19 cellular contexts compared by ENCODE assay signal in the genomic region with DNA sequence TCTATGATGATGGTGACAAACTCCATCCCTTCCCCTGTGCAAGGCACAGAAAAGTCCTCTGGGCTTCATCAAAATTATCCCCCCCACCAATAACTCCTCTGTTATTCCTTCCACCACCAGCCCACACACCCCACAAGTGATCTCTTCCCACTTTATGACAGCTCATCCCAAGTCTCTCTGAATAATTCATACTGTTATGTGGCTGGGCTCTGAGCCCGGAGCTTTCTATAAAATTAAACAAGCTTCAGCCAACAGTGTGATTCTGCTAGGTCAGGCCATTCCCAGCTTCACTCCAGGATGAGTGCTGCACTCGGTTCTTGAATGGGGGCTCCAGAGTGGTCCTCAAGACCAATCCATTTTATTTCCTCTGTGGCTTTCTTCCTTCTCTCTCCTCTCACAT.
"Had no signal": no experiment of that assay in that cellular context is flagged by ENCODE, and none has a peak within 500 bp of the region (broad histone marks: within the 10 kb centered on the region; RNA-seq: fewer than 3 reads in every experiment).

No MANE protein-coding gene starts in this region.

- H3K4me1 Mint-ChIP-seq: activated CD4-positive, alpha-beta T cell treated with anti-CD3 and anti-CD28 coated beads for 36 hours; activated naive CD8-positive, alpha-beta T cell treated with anti-CD3 and anti-CD28 coated beads for 36 hours; mesothelial cell of epicardium; neural crest cell; WTC11 had no signal

- H3K27me3 Mint-ChIP-seq: activated CD4-positive, alpha-beta T cell treated with anti-CD3 and anti-CD28 coated beads for 36 hours; activated naive CD8-positive, alpha-beta T cell treated with anti-CD3 and anti-CD28 coated beads for 36 hours had no signal

- H3K36me3 Mint-ChIP-seq: activated naive CD8-positive, alpha-beta T cell treated with anti-CD3 and anti-CD28 coated beads for 36 hours; mesothelial cell of epicardium; WTC11 had no signal

- H3K4me3 Mint-ChIP-seq: activated CD4-positive, alpha-beta T cell treated with anti-CD3 and anti-CD28 coated beads for 36 hours; activated naive CD8-positive, alpha-beta T cell treated with anti-CD3 and anti-CD28 coated beads for 36 hours; activated T-helper 1 cell treated with anti-CD3 and anti-CD28 coated beads, Interleukin-12 subunit alpha, Interleukin-12 subunit beta, Interleukin-2, Interleukin-4 antibody, amounts not matched to agents 30 ng/mL and 10 ng/mL and 1 ng/mL, durations not matched to agents 14 hours and 24 hours and 36 hours; effector memory CD8-positive, alpha-beta T cell; mesothelial cell of epicardium; neural crest cell; T-helper 2 cell treated with Interferon-gamma antibody and Interleukin-4, amounts not matched to agents 5 μg/mL and 100 μg/mL, for 36 hours; WTC11 had no signal

- DNase-seq: activated CD4-positive, alpha-beta T cell treated with anti-CD3 and anti-CD28 coated beads for 36 hours; activated CD4-positive, alpha-beta T cell treated with anti-CD3 and anti-CD28 coated beads, Interleukin-2, amount 50 U/mL, for 48 hours; activated naive CD4-positive, alpha-beta T cell; activated naive CD8-positive, alpha-beta T cell treated with anti-CD3 and anti-CD28 coated beads for 36 hours; activated T-cell treated with anti-CD3 and anti-CD28 coated beads for 4 hours; body of pancreas; effector memory CD8-positive, alpha-beta T cell; gastrocnemius medialis; left lung; ovary; psoas muscle; small intestine; stimulated activated CD4-positive, alpha-beta T cell treated with anti-CD3 and anti-CD28 coated beads, Interleukin-4, amount 100 ng/mL, for 1 hour had no signal

- H3K27ac ChIP-seq: gastrocnemius medialis, heart left ventricle, left lung, ovary, psoas muscle had no signal

- H3K27ac Mint-ChIP-seq: activated CD4-positive, alpha-beta T cell treated with anti-CD3 and anti-CD28 coated beads for 36 hours; activated naive CD8-positive, alpha-beta T cell treated with anti-CD3 and anti-CD28 coated beads for 36 hours; activated T-helper 1 cell treated with anti-CD3 and anti-CD28 coated beads, Interleukin-12 subunit alpha, Interleukin-12 subunit beta, Interleukin-2, Interleukin-4 antibody, amounts not matched to agents 30 ng/mL and 10 ng/mL and 1 ng/mL, durations not matched to agents 14 hours and 24 hours and 36 hours; effector memory CD8-positive, alpha-beta T cell; mesothelial cell of epicardium; T-helper 2 cell treated with Interferon-gamma antibody and Interleukin-4, amounts not matched to agents 5 μg/mL and 100 μg/mL, for 36 hours; WTC11 had no signal

- ATAC-seq: activated CD4-positive, alpha-beta T cell treated with anti-CD3 and anti-CD28 coated beads for 36 hours; body of pancreas; effector memory CD8-positive, alpha-beta T cell; left lung; WTC11 had no signal

- H3K9me3 Mint-ChIP-seq: activated naive CD8-positive, alpha-beta T cell treated with anti-CD3 and anti-CD28 coated beads for 36 hours; activated T-helper 1 cell treated with anti-CD3 and anti-CD28 coated beads, Interleukin-12 subunit alpha, Interleukin-12 subunit beta, Interleukin-2, Interleukin-4 antibody, amounts not matched to agents 30 ng/mL and 10 ng/mL and 1 ng/mL, durations not matched to agents 14 hours and 24 hours and 36 hours; effector memory CD8-positive, alpha-beta T cell; mesothelial cell of epicardium; neural crest cell; T-helper 2 cell treated with Interferon-gamma antibody and Interleukin-4, amounts not matched to agents 5 μg/mL and 100 μg/mL, for 36 hours; WTC11 had no signal
